Comparison of ENCODE assay signal across 17 cellular contexts in the genomic region with DNA sequence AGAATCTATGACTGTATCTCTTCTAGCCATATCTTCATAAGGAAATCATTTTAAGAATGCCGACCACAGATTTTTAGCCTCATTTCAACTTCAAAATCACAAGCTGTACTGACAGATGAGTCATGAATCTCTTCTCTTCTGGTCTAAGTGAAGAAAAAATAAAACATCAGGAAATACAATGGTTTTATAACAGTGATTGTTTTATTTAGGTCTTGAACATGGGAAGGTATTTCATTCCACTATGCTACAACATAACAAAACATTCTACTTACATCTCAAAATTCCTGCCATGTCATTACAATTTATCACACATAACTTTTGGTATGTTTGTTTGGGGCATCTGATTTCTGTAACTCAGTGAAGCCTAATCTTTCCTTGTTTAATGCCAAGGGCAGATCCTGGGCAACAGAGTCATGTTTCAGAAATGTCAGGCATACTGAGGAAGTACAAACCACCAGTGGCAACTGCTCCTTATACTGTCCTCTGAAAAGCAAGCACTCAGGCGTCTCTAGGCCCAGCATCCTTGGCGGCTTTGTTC.
DNase-seq lines count a peak whose midpoint lies in the region; ATAC-seq, FAIRE-seq and TF ChIP-seq lines count a peak whose summit lies in the region.
"Had no signal": no experiment of that assay in that cellular context is flagged by ENCODE, and none has a peak within 500 bp of the region (broad histone marks: within the 10 kb centered on the region; RNA-seq: fewer than 3 reads in every experiment).

No MANE protein-coding gene starts in this region.

- H3K27me3 ChIP-seq in H1 (replicated peaks in 1 of 4; ENCODE audit: control insufficient read depth in 3 of 4, extremely low read depth in 1 of 4, insufficient read depth in 3 of 4, low read length in 3 of 4): no peaks in the 10 kb centered on the region
- H3K27me3 ChIP-seq: BLaER1 had no signal

- H2BK5ac ChIP-seq in H1 (ENCODE audit: low read depth, low read length): no peak overlapping the region

- no peaks in the 10 kb centered on the region for H3K9me3 Mint-ChIP-seq in activated T-cell treated with anti-CD3 and anti-CD28 coated beads, Interleukin-2, amount 50 U/mL, for 72 hours

- H2AK5ac ChIP-seq in H1 (ENCODE audit: low read depth, low read length): no peak overlapping the region

- H2BK15ac ChIP-seq in H1 (ENCODE audit: low read length): no peak overlapping the region

- no peak overlapping the region for H3K56ac ChIP-seq in H1 (replicated peaks; ENCODE audit: insufficient read length, low read depth, low read length)

- no peak overlapping the region for H4K5ac ChIP-seq in H1 (ENCODE audit: insufficient read length, low read depth, low read length)

- no peak overlapping the region for H3K4me2 ChIP-seq in H1 (ENCODE audit: insufficient read depth in 1 of 2, low read depth in 2 of 2, low read length in 2 of 2)
- H3K4me2 ChIP-seq: BLaER1 had no signal

- ATAC-seq in activated T-cell treated with anti-CD3 and anti-CD28 coated beads, Interleukin-2, amount 50 U/mL, for 72 hours (replicated peaks in 1 of 2): no peak
- ATAC-seq in HG03354 (IDR thresholded peaks at IDR 0.05; ENCODE audit: poor library complexity, severe bottlenecking, unreplicated experiment) (no peak), GM19455 (IDR thresholded peaks at IDR 0.05; ENCODE audit: unreplicated experiment) (no peak)
- ATAC-seq: stimulated activated naive CD8-positive, alpha-beta T cell treated with anti-CD3 and anti-CD28 coated beads, Interleukin-15, Interleukin-2, amounts not matched to agents 100 U/mL and 50 U/mL, for 24 hours had no signal

- H2BK20ac ChIP-seq in H1 (ENCODE audit: low read length): no peak overlapping the region

- H2AFZ ChIP-seq in H1 (ENCODE audit: low read length): no peak overlapping the region

- no peak overlapping the region for H3K23ac ChIP-seq in H1 (ENCODE audit: insufficient read length)

- no peak overlapping the region for H3K4ac ChIP-seq in H1 (replicated peaks; ENCODE audit: insufficient read length, low read depth, low read length)

- no peak overlapping the region for H3K18ac ChIP-seq in H1 (ENCODE audit: extremely low read depth, low read length)

- no peak overlapping the region for H3K27ac Mint-ChIP-seq in activated T-cell treated with anti-CD3 and anti-CD28 coated beads, Interleukin-2, amount 50 U/mL, for 72 hours
- H3K27ac Mint-ChIP-seq: dendritic cell treated with granulocyte-macrophage colony-stimulating factor and Interleukin-4, amounts not matched to agents 40 ng/mL and 50 ng/mL, for 4 days; immature natural killer cell had no signal

- TF ChIP-seq CTCF in RWPE1 (conservative IDR thresholded peaks at IDR 0.05; ENCODE audit: low read depth): no peak
- TF ChIP-seq CTCF in H1 (IDR thresholded peaks at IDR 0.05; ENCODE audit: control extremely low read depth in 1 of 3, insufficient read depth in 1 of 3, low read depth in 1 of 3, low read length in 3 of 3): no peak

- WGBS in H1 (ENCODE audit: extremely low coverage in 1 of 2, insufficient coverage in 1 of 2, insufficient read length in 1 of 2, insufficient replicate concordance in 2 of 2, low coverage in 1 of 2, low lambda C conversion rate in 2 of 2, missing lambda C conversion rate in 1 of 2), 2 experiments: 94% methylated on average over 3 of the region's 3 CpGs; no CpG with 5 or more reads in 1 of the 2 experiments

- no peaks in the 10 kb centered on the region for H3K23me2 ChIP-seq in H1 (ENCODE audit: low read depth, low read length)

- no peaks in the 10 kb centered on the region for H3K4me1 Mint-ChIP-seq in activated T-cell treated with anti-CD3 and anti-CD28 coated beads, Interleukin-2, amount 50 U/mL, for 72 hours (ENCODE audit: low read depth)
- H3K4me1 Mint-ChIP-seq: immature natural killer cell had no signal

- CTCF ChIA-PET in RWPE1 (lab: Yijun Ruan, JAX): no interaction called here
- CTCF ChIA-PET in H1 (lab: Charles Lee; ENCODE audit: partially characterized antibody): no interaction called here

- H3K14ac ChIP-seq in H1 (ENCODE audit: insufficient read length): no peak overlapping the region

- TF ChIP-seq RAD21 in H1 (IDR thresholded peaks at IDR 0.05 in 1 of 2, conservative IDR thresholded peaks at IDR 0.05 in 1 of 2; ENCODE audit: low read depth in 2 of 2, low read length in 2 of 2): no peak

- H3K27me3 Mint-ChIP-seq in activated T-cell treated with anti-CD3 and anti-CD28 coated beads, Interleukin-2, amount 50 U/mL, for 72 hours (ENCODE audit: low read depth): no peaks in the 10 kb centered on the region
- H3K27me3 Mint-ChIP-seq: dendritic cell treated with granulocyte-macrophage colony-stimulating factor and Interleukin-4, amounts not matched to agents 40 ng/mL and 50 ng/mL, for 4 days had no signal

- no peak overlapping the region for H4K8ac ChIP-seq in H1 (ENCODE audit: extremely low read depth, insufficient read depth, low read length)

- H3K9me3 ChIP-seq in H1 (ENCODE audit: insufficient read depth in 2 of 2, low read depth in 1 of 2, low read length in 1 of 2): no peaks in the 10 kb centered on the region

- no peaks in the 10 kb centered on the region for H3K79me1 ChIP-seq in H1 (ENCODE audit: low read depth, low read length)

- POLR2A ChIA-PET in RWPE1 (lab: Yijun Ruan, JAX; ENCODE audit: low non-redundant PET) (no interaction called here), H1 (lab: Charles Lee; ENCODE audit: partially characterized antibody) (no interaction called here)

- no peaks in the 10 kb centered on the region for H4K20me1 ChIP-seq in H1 (replicated peaks in 1 of 2; ENCODE audit: control insufficient read depth in 1 of 2, insufficient read depth in 2 of 2, low read length in 2 of 2)
- H4K20me1 ChIP-seq: BLaER1 had no signal

- H3K9ac ChIP-seq in H1 (replicated peaks in 1 of 4; ENCODE audit: extremely low read depth in 1 of 4, low read depth in 3 of 4, low read length in 3 of 4): no peak overlapping the region
- H3K9ac ChIP-seq: BLaER1 had no signal

- H2BK12ac ChIP-seq in H1 (ENCODE audit: low read depth, low read length): no peak overlapping the region

- peak; percentile 7 for FAIRE-seq in H1 (lab: Jason Lieb, UNC)

- TF ChIP-seq POLR2A in H1 (IDR thresholded peaks at IDR 0.05; ENCODE audit: control extremely low read depth in 1 of 2, low read depth in 2 of 2, low read length in 2 of 2): no peak

- no peak overlapping the region for H2BK120ac ChIP-seq in H1 (replicated peaks; ENCODE audit: low read depth, low read length)

- H3K36me3 Mint-ChIP-seq in activated T-cell treated with anti-CD3 and anti-CD28 coated beads, Interleukin-2, amount 50 U/mL, for 72 hours (ENCODE audit: insufficient read depth in 2 of 2): peaks cover 0 to 1% of the 10 kb centered on the region in 2 donors
- H3K36me3 Mint-ChIP-seq: immature natural killer cell had no signal

- no peaks in the 10 kb centered on the region for H3K36me3 ChIP-seq in H1 (ENCODE audit: control insufficient read depth in 2 of 4, insufficient read depth in 4 of 4, low read length in 3 of 4)
- H3K36me3 ChIP-seq: BLaER1, WERI-Rb-1 had no signal

- H3K4me1 ChIP-seq in H1 (replicated peaks in 1 of 4; ENCODE audit: control insufficient read depth in 3 of 4, insufficient read depth in 4 of 4, low read length in 3 of 4): no peaks in the 10 kb centered on the region
- H3K4me1 ChIP-seq: BLaER1 had no signal

- no peaks in the 10 kb centered on the region for H3K79me2 ChIP-seq in H1 (ENCODE audit: control insufficient read depth in 1 of 2, insufficient read depth in 2 of 2, low read length in 2 of 2)

- no peak for TF ChIP-seq EP300 in H1 (IDR thresholded peaks at IDR 0.05; ENCODE audit: borderline replicate concordance in 1 of 2, low read depth in 2 of 2, low read length in 2 of 2)

- peak; percentile 17 for DNase-seq in COLO829 (ENCODE audit: low spot score)
- DNase-seq in RWPE1 (ENCODE audit: low spot score): peak; percentile 1
- DNase-seq in H1 (ENCODE audit: low read depth in 1 of 2, low spot score in 2 of 2): no peak
- DNase-seq in non-pigmented ciliary epithelial cell (ENCODE audit: low read depth): peak; percentile 82
- DNase-seq in activated T-cell treated with anti-CD3 and anti-CD28 coated beads, Interleukin-2, amount 50 U/mL, for 72 hours: no peak
- no peak for DNase-seq in SW 1271 (lab: John Stamatoyannopoulos, UW)
- DNase-seq: activated naive CD4-positive, alpha-beta T cell treated with Interleukin-2 at 50 U/mL for 16 hours; immature natural killer cell; KBM-7; NCI-H187 treated with DMSO at 0.1 percent for 48 hours; NCI-H82; stimulated activated naive CD8-positive, alpha-beta T cell treated with anti-CD3 and anti-CD28 coated beads, Interleukin-15, Interleukin-2, amounts not matched to agents 100 U/mL and 50 U/mL, for 24 hours; WERI-Rb-1 had no signal

- H4K91ac ChIP-seq in H1 (replicated peaks; ENCODE audit: insufficient read length, low read length): no peak overlapping the region

- H3K27ac ChIP-seq in RWPE1 (no peak overlapping the region), H1 (ENCODE audit: low read depth, low read length) (no peak overlapping the region)
- H3K27ac ChIP-seq: BLaER1, WERI-Rb-1 had no signal

- H3K4me3 ChIP-seq in H1 (ENCODE audit: extremely low read depth in 1 of 4, insufficient read depth in 2 of 4, low read depth in 3 of 4, low read length in 4 of 4): no peak overlapping the region
- H3K4me3 ChIP-seq: BLaER1 had no signal

- H3K4me3 Mint-ChIP-seq in activated T-cell treated with anti-CD3 and anti-CD28 coated beads, Interleukin-2, amount 50 U/mL, for 72 hours: no peak overlapping the region
- H3K4me3 Mint-ChIP-seq: dendritic cell treated with granulocyte-macrophage colony-stimulating factor and Interleukin-4, amounts not matched to agents 40 ng/mL and 50 ng/mL, for 4 days; immature natural killer cell had no signal

TF ChIP-seq in H1, 55 proteins besides CTCF, POLR2A, EP300 and RAD21 (continues in another document):
- TF ChIP-seq PHF8 (conservative IDR thresholded peaks at IDR 0.05; ENCODE audit: low read depth, low read length): no peak

Comparison
In these comparisons a context has a peak if more than half of its experiments do, and no peak if none do; other contexts are left out.
1. DNase-seq: peak in COLO829 (single experiment), RWPE1 (single experiment) and non-pigmented ciliary epithelial cell (single experiment); none in H1 (0 of 2), activated T-cell treated with anti-CD3 and anti-CD28 coated beads, Interleukin-2, amount 50 U/mL, for 72 hours (0 of 2) and SW 1271 (0 of 2).